In genomic region chr1:67307251-67308060, GRCh38 we compare ENCODE assay signal across 8 cellular contexts. TPM values are rescaled to one million over a fixed set of nuclear protein-coding genes. Genes with fewer than 3 reads are reported as not detected.
A peak's percentile ranks its signal among the peaks of the same experiment; 100 is the strongest.
DNase-seq lines count a peak whose midpoint lies in the region; ATAC-seq, FAIRE-seq and TF ChIP-seq lines count a peak whose summit lies in the region.

IL12RB2 (plus strand) TSS chr1:67307873; CDS start chr1:67320369, 12,496 bp downstream.

- BruUV-seq in GM12878 (replicated peaks; lab: Mats Ljungman, UMichigan), result no TSS peak

- 16% methylated on average over 40 of the region's 75 CpGs for WGBS in GM12878 (ENCODE audit: insufficient coverage, insufficient replicate concordance, low lambda C conversion rate, missing lambda C conversion rate)
- WGBS in right lobe of liver (ENCODE audit: insufficient coverage, low coverage, low lambda C conversion rate, missing lambda C conversion rate), result 8% methylated on average over 20 of the region's 75 CpGs

- H3K9ac ChIP-seq in GM12878 (ENCODE audit: control insufficient read depth, insufficient read depth, low read length), result peak within 1 kb of the TSS; percentile 44

- ATAC-seq in HG02870 (IDR thresholded peaks at IDR 0.05; ENCODE audit: unreplicated experiment), result peak; percentile 67
- ATAC-seq in GM12878, result no peak
- ATAC-seq in right lobe of liver, result peak; percentile 53 to 73 (median 63)
- no peak for ATAC-seq in GM18873 (IDR thresholded peaks at IDR 0.05; ENCODE audit: low FRiP score, unreplicated experiment)

- TF ChIP-seq CTCF in GM12878 (IDR thresholded peaks at IDR 0.05 in 2 of 3, conservative IDR thresholded peaks at IDR 0.05 in 1 of 3; ENCODE audit: control insufficient read depth in 2 of 3, extremely low read depth in 1 of 3, insufficient read depth in 1 of 3, low read depth in 3 of 3, low read length in 3 of 3) (no peak), right lobe of liver (IDR thresholded peaks at IDR 0.05) (no peak)

- no peak for TF ChIP-seq EP300 in GM12878 (IDR thresholded peaks at IDR 0.05; ENCODE audit: borderline replicate concordance in 1 of 2, control insufficient read depth in 1 of 2, low read depth in 2 of 2, low read length in 2 of 2)

- peaks cover 3% of the 10 kb centered on the region for H3K4me1 ChIP-seq in GM12878 (ENCODE audit: control insufficient read depth, insufficient read depth, low read length)
- H3K4me1 ChIP-seq in right lobe of liver, result peaks cover 0 to 9% (median 0%) of the 10 kb centered on the region in 4 donors

- no peak within 1 kb of the TSS for H3K27ac ChIP-seq in GM12878 (ENCODE audit: control insufficient read depth, insufficient read depth)
- H3K27ac ChIP-seq in right lobe of liver, result peak within 1 kb of the TSS in 1 of 3 donors; percentile 17

- TF ChIP-seq POLR2A in GM12878 (IDR thresholded peaks at IDR 0.05; ENCODE audit: low read depth, low read length), result peak; percentile 51
- TF ChIP-seq POLR2A in right lobe of liver (IDR thresholded peaks at IDR 0.05), result no peak

- no peak for TF ChIP-seq RAD21 in GM12878 (IDR thresholded peaks at IDR 0.05; ENCODE audit: insufficient read depth, low read depth, low read length)

- in situ Hi-C loops in GM12878 (cut with MboI), result no loop called here

- RAD21 ChIA-PET in GM12878 (lab: Charles Lee; ENCODE audit: unreplicated experiment), result no interaction called here

- SMC1A ChIA-PET in GM12878 (lab: Charles Lee; ENCODE audit: uncharacterized antibody, unreplicated experiment), result no interaction called here

- H3K4me3 ChIP-seq in GM12878, result peak within 1 kb of the TSS; percentile 58; the same call in 1 of the 2 replicates
- peak within 1 kb of the TSS; percentile 31 to 51 (median 33) for H3K4me3 ChIP-seq in right lobe of liver

- H4K20me1 ChIP-seq in GM12878 (ENCODE audit: control insufficient read depth, insufficient read depth), result no peaks in the 10 kb centered on the region

- POLR2A ChIA-PET in GM12878 (lab: Charles Lee), result no interaction called here

- DNase-seq in ELF-1 (ENCODE audit: low read depth, low spot score) (peak; percentile 11), SW480 (ENCODE audit: low spot score) (peak; percentile 22), GM12878 (ENCODE audit: low read depth, low spot score) (no peak), right lobe of liver (peak in 2 of 3 donors; percentile 21 to 48), ureter (ENCODE audit: low spot score) (no peak)
- peak; percentile 50 to 53 for DNase-seq in stimulated activated CD8-positive, alpha-beta memory T cell treated with anti-CD3 and anti-CD28 coated beads, Interleukin-15, amount 100 ng/mL, for 48 hours (ENCODE audit: low read depth in 2 of 2)

- H3K27me3 ChIP-seq in GM12878 (replicated peaks in 1 of 2; ENCODE audit: control insufficient read depth in 2 of 2, insufficient read depth in 2 of 2, low read length in 1 of 2) (peaks cover 3 to 5% of the 10 kb centered on the region in 2 experiments; a peak in 2 of 4 replicates), right lobe of liver (peaks cover 0 to 13% of the 10 kb centered on the region in 2 donors)

- no peaks in the 10 kb centered on the region for H3K9me3 ChIP-seq in GM12878 (replicated peaks; ENCODE audit: control insufficient read depth, insufficient read depth, low read length)
- no peaks in the 10 kb centered on the region for H3K9me3 ChIP-seq in right lobe of liver

- peak within 1 kb of the TSS; percentile 68 for H3K4me2 ChIP-seq in GM12878 (ENCODE audit: control insufficient read depth, insufficient read depth)

- peak within 1 kb of the TSS; percentile 64 for H2AFZ ChIP-seq in GM12878 (ENCODE audit: control insufficient read depth, low read depth, low read length)

- H3K36me3 ChIP-seq in GM12878 (ENCODE audit: control insufficient read depth in 2 of 2, insufficient read depth in 2 of 2, low read length in 1 of 2) (no peaks in the 10 kb centered on the region), right lobe of liver (no peaks in the 10 kb centered on the region)

- intact Hi-C loops in GM12878 (cut with micrococcal nuclease; ENCODE audit: unreplicated experiment), result no loop called here
- intact Hi-C loops in right lobe of liver (cut with DNase I), result no loop called here

- no peaks in the 10 kb centered on the region; the same call in 1 of the 2 replicates for H3K79me2 ChIP-seq in GM12878 (ENCODE audit: control insufficient read depth, insufficient read depth, low read length)

- CTCF ChIA-PET in GM12878 (lab: Yijun Ruan, JAX), result no interaction called here

- no peak for FAIRE-seq in GM12878 (lab: Jason Lieb, UNC)

TF ChIP-seq in GM12878, 131 proteins besides CTCF, POLR2A, EP300 and RAD21:
- TF ChIP-seq KAT2A (conservative IDR thresholded peaks at IDR 0.05; ENCODE audit: control insufficient read depth, low read depth, low read length) (no peak), HDAC6 (IDR thresholded peaks at IDR 0.05; ENCODE audit: unreplicated experiment) (peak; percentile 32), BHLHE40 (IDR thresholded peaks at IDR 0.05; ENCODE audit: borderline replicate concordance in 1 of 2, low read depth in 2 of 2, low read length in 1 of 2) (peak in 1 of 2 experiments; percentile 44; a peak in 1 of 4 replicates), TAF1 (IDR thresholded peaks at IDR 0.05; ENCODE audit: borderline replicate concordance, low read depth, low read length) (peak; percentile 25; the same call in 1 of the 2 replicates), NRF1 (conservative IDR thresholded peaks at IDR 0.05; ENCODE audit: low read depth, low read length) (no peak), RELA (IDR thresholded peaks at IDR 0.05; ENCODE audit: borderline replicate concordance, partially characterized antibody) (no peak), EGR1 (IDR thresholded peaks at IDR 0.05; ENCODE audit: borderline replicate concordance in 1 of 2, low read depth in 2 of 2, low read length in 2 of 2) (0 out of 3 replicates have a peak, but pooled peaks of 1 of the 2 experiments have one; percentile 9), STAT3 (IDR thresholded peaks at IDR 0.05; ENCODE audit: low read depth, low read length) (no peak), POLR2AphosphoS5 (IDR thresholded peaks at IDR 0.05; ENCODE audit: low read length) (peak; percentile 43; the same call in 1 of the 2 replicates), TCF3 (IDR thresholded peaks at IDR 0.05; ENCODE audit: borderline replicate concordance, insufficient read depth, low read depth, low read length) (no peak), ZNF274 (IDR thresholded peaks at IDR 0.05; ENCODE audit: insufficient read depth, insufficient read length) (no peak)
TF ChIP-seq in GM12878: peak in this region for 5.

RNA-seq across cellular contexts. Expression of gene IL12RB2, which starts in this region (rescaled TPM):
- 1.1 and 1.7 TPM in 2 replicates for total RNA-seq in GM12878 (2013; cell fraction: nucleolus; rRNA removed)
- total RNA-seq in GM12878 (2014; rRNA removed) (0.85 and 1.1 TPM in 2 replicates), GM12878 (2014; rRNA removed; fragmentation: Illumina TruSeq; extraction: Trizol) (0.60 and 1.1 TPM in 2 replicates), GM12878 (2021) (0.54 and 0.61 TPM in 2 replicates), right lobe of liver (1 to 10 TPM in 1 of 6 experiments, under 1 TPM in 5; 0.12 to 1.3 (median 0.31) TPM), ureter (0.60 TPM)
- polyA plus RNA-seq in GM12878 (2011; ENCODE audit: low read depth), result 4.2 TPM
- polyA plus RNA-seq in GM12878 (2011; rRNA removed) (0.15 and 0.27 TPM in 2 replicates), GM12878 (2014; fragmentation: Illumina TruSeq; extraction: Trizol) (0.73 and 1.1 TPM in 2 replicates), GM12878 (2014; fragmentation: Nextera tagmentation; extraction: Ambion mirVana) (under 1 TPM in 1 of 2 experiments, not detected in 1; 0.24 TPM), GM12878 (2014; rRNA removed) (0.24 and 0.96 TPM in 2 replicates), GM12878 (2016; fragmentation: Nextera tagmentation; extraction: Ambion mirVana) (under 1 TPM; 0.52 to 0.69 TPM)
- polyA plus RNA-seq in GM12878 (2011; cell fraction: cytosol; rRNA removed), result 0.12 and 0.25 TPM in 2 replicates
- polyA plus RNA-seq in GM12878 (2011; cell fraction: nucleus; rRNA removed), result 0.64 and 0.92 TPM in 2 replicates
- polyA plus RNA-seq in GM12878 (2012), result 5.9 and 11.1 TPM in 2 replicates
- polyA minus RNA-seq in GM12878 (2011; rRNA and poly(A)+ RNA removed), result 0.41 and 0.73 TPM in 2 replicates
- not detected in 2 replicates for polyA minus RNA-seq in GM12878 (2011; cell fraction: cytosol; rRNA and poly(A)+ RNA removed)
- polyA minus RNA-seq in GM12878 (2011; cell fraction: nucleus; rRNA and poly(A)+ RNA removed), result 0.36 and 0.86 TPM in 2 replicates

Comparison
In these comparisons a context has a peak if more than half of its experiments do, and no peak if none do; other contexts are left out.
1. DNase-seq: peak in ELF-1 (single experiment), SW480 (single experiment), right lobe of liver (2 of 3) and stimulated activated CD8-positive, alpha-beta memory T cell treated with anti-CD3 and anti-CD28 coated beads, Interleukin-15, amount 100 ng/mL, for 48 hours (2 of 2); none in GM12878 (single experiment) and ureter (single experiment).
2. ATAC-seq: peak in HG02870 (single experiment) and right lobe of liver (4 of 4); none in GM12878 (single experiment) and GM18873 (single experiment).